ENCODE assay signal across 13 cellular contexts in genomic region chr10:71214641-71215160, GRCh38. TPM values are rescaled to one million over a fixed set of nuclear protein-coding genes. Genes with fewer than 3 reads are reported as not detected.
A peak's percentile ranks its signal among the peaks of the same experiment; 100 is the strongest.
DNase-seq lines count a peak whose midpoint lies in the region; ATAC-seq and TF ChIP-seq lines count a peak whose summit lies in the region.
"Had no signal": no experiment of that assay in that cellular context is flagged by ENCODE, and none has a peak within 500 bp of the region (broad histone marks: within the 10 kb centered on the region; RNA-seq: fewer than 3 reads in every experiment).

No MANE protein-coding gene starts in this region.

- POLR2A ChIA-PET in naive thymus-derived CD4-positive, alpha-beta T cell (lab: Charles Lee): no interaction called here

- H3K9me3 ChIP-seq in heart left ventricle (no peaks in the 10 kb centered on the region), vagina (no peaks in the 10 kb centered on the region)
- no peaks in the 10 kb centered on the region for H3K9me3 ChIP-seq in naive thymus-derived CD4-positive, alpha-beta T cell (ENCODE audit: control insufficient read depth in 2 of 3, low read length in 3 of 3)
- H3K9me3 ChIP-seq: adrenal gland, prostate gland had no signal

- CTCF ChIA-PET in naive thymus-derived CD4-positive, alpha-beta T cell (lab: Charles Lee): no interaction called here

- WGBS in heart left ventricle, 4 donors: 80 to 100% (median 94%) methylated on average over 5 to 6 of the region's 6 CpGs

- H3K36me3 Mint-ChIP-seq in naive thymus-derived CD4-positive, alpha-beta T cell: peaks cover 0 to 5% (median 0%) of the 10 kb centered on the region in 5 donors

- H3K4me1 ChIP-seq in heart left ventricle (peaks cover 0 to 68% (median 50%) of the 10 kb centered on the region in 12 donors), vagina (peaks cover 55% of the 10 kb centered on the region)
- H3K4me1 ChIP-seq in naive thymus-derived CD4-positive, alpha-beta T cell (ENCODE audit: control insufficient read depth in 2 of 2, insufficient read depth in 2 of 2, low read length in 2 of 2): peaks cover 0 to 4% of the 10 kb centered on the region in 2 donors

- H3K4me3 Mint-ChIP-seq in naive thymus-derived CD4-positive, alpha-beta T cell: peak overlapping the region in 6 of 10 donors; percentile 10 to 81 (median 55)

- no peaks in the 10 kb centered on the region for H3K9me3 Mint-ChIP-seq in naive thymus-derived CD4-positive, alpha-beta T cell

- TF ChIP-seq POLR2A in heart left ventricle (IDR thresholded peaks at IDR 0.05) (no peak), vagina (IDR thresholded peaks at IDR 0.05) (no peak)

- peak overlapping the region in 7 of 12 donors; percentile 63 to 98 (median 86) for H3K4me3 ChIP-seq in heart left ventricle
- peak overlapping the region in 58 of 59 donors; percentile 67 to 97 (median 89) for H3K4me3 ChIP-seq in dorsolateral prefrontal cortex
- no peak overlapping the region for H3K4me3 ChIP-seq in naive thymus-derived CD4-positive, alpha-beta T cell (ENCODE audit: low read length)
- H3K4me3 ChIP-seq in vagina: peak overlapping the region; percentile 62 to 77

- ATAC-seq in heart left ventricle (no peak), left cardiac atrium (no peak), GM21447 (IDR thresholded peaks at IDR 0.05; ENCODE audit: unreplicated experiment) (no peak), GM21390 (IDR thresholded peaks at IDR 0.05; ENCODE audit: unreplicated experiment) (no peak)
- ATAC-seq in naive thymus-derived CD4-positive, alpha-beta T cell: no peak

- H3K27me3 Mint-ChIP-seq in naive thymus-derived CD4-positive, alpha-beta T cell: peaks cover 51 to 84% (median 54%) of the 10 kb centered on the region in 5 donors

- H3K27ac ChIP-seq in heart left ventricle (peak overlapping the region in 3 of 12 donors; percentile 24 to 96 (median 80)), dorsolateral prefrontal cortex (peak overlapping the region in 49 of 59 donors; percentile 1 to 96 (median 85)), vagina (peak overlapping the region; percentile 89)
- H3K27ac ChIP-seq in naive thymus-derived CD4-positive, alpha-beta T cell (ENCODE audit: low read depth, low read length): no peak overlapping the region

- no peak overlapping the region for H3K27ac Mint-ChIP-seq in naive thymus-derived CD4-positive, alpha-beta T cell

- no peak for TF ChIP-seq CTCF in heart left ventricle (IDR thresholded peaks at IDR 0.05)
- TF ChIP-seq CTCF in dorsolateral prefrontal cortex (IDR thresholded peaks at IDR 0.05 in 54 of 56, conservative IDR thresholded peaks at IDR 0.05 in 2 of 56; ENCODE audit: low read depth in 1 of 56, partially characterized antibody in 56 of 56): no peak
- TF ChIP-seq CTCF in vagina (IDR thresholded peaks at IDR 0.05): no peak

- no peaks in the 10 kb centered on the region for H3K36me3 ChIP-seq in heart left ventricle
- H3K36me3 ChIP-seq in naive thymus-derived CD4-positive, alpha-beta T cell (ENCODE audit: control insufficient read depth in 2 of 3, insufficient read depth in 3 of 3, low read length in 3 of 3): no peaks in the 10 kb centered on the region
- no peaks in the 10 kb centered on the region for H3K36me3 ChIP-seq in vagina
- H3K36me3 ChIP-seq: adrenal gland, prostate gland had no signal

- peak in 1 of 5 donors; percentile 20 for DNase-seq in heart left ventricle
- no peak for DNase-seq in left cardiac atrium
- no peak for DNase-seq in dorsolateral prefrontal cortex
- no peak for DNase-seq in naive thymus-derived CD4-positive, alpha-beta T cell
- no peak for DNase-seq in vagina (ENCODE audit: extremely low spot score in 2 of 2)
- DNase-seq in cerebellum (ENCODE audit: low spot score): no peak
- DNase-seq: activated CD4-positive, alpha-beta T cell treated with anti-CD3 and anti-CD28 coated beads, Interleukin-2, amount 50 U/mL, for 48 hours; GDM1; NCI-H748 treated with DMSO at 0.1 percent for 48 hours had no signal

- intact Hi-C loops in heart left ventricle (cut with DNase I): loop anchor here in 7 of 10 donors (1.0 to 10.0 kb wide), 9 partner anchors 20 to 312 kb away; no protein-coding TSS in a partner anchor
- intact Hi-C loops in left cardiac atrium (cut with DNase I): loop anchor here (5.0 to 10.0 kb wide), 3 partner anchors 58 to 307 kb away; no protein-coding TSS in a partner anchor
- intact Hi-C loops in dorsolateral prefrontal cortex (cut with DNase I): loop anchor here (5.0 to 10.0 kb wide), 2 partner anchors 68 to 500 kb away; partner anchors contain the start of gene C10orf105 (in 1 of the 2)
- intact Hi-C loops in naive thymus-derived CD4-positive, alpha-beta T cell (cut with micrococcal nuclease): no loop called here
- intact Hi-C loops in vagina (cut with DNase I): loop anchor here (10.0 kb wide), 1 partner anchor 50 kb away; no protein-coding TSS in a partner anchor

- peaks cover 0 to 46% (median 0%) of the 10 kb centered on the region in 9 donors for H3K27me3 ChIP-seq in heart left ventricle
- no peaks in the 10 kb centered on the region for H3K27me3 ChIP-seq in dorsolateral prefrontal cortex
- peaks cover 0 to 15% of the 10 kb centered on the region in 2 donors for H3K27me3 ChIP-seq in naive thymus-derived CD4-positive, alpha-beta T cell (ENCODE audit: control insufficient read depth in 2 of 2, insufficient read depth in 2 of 2, low read length in 2 of 2)
- no peaks in the 10 kb centered on the region for H3K27me3 ChIP-seq in vagina
- H3K27me3 ChIP-seq: adrenal gland had no signal

- H3K4me1 Mint-ChIP-seq in naive thymus-derived CD4-positive, alpha-beta T cell: peaks cover 6 to 27% (median 16%) of the 10 kb centered on the region in 7 donors

RNA-seq across cellular contexts. Expression of gene UNC5B, which starts 2.3 kb away (rescaled TPM):
- total RNA-seq in heart left ventricle (10 to 100 TPM in 6 of 9 donors, 1 to 10 TPM in 3; 6.9 to 22.8 (median 10.9) TPM), left cardiac atrium (10 to 100 TPM; 12.4 to 17.7 TPM), dorsolateral prefrontal cortex (10 to 100 TPM; 12.3 to 77.7 (median 23.7) TPM), vagina (24.3 TPM), cerebellum (10.7 TPM)
- 1 to 10 TPM; 4.8 to 8.7 TPM for polyA plus RNA-seq in heart left ventricle
- under 1 TPM in 2 of 5 experiments, not detected in 3; 0.08 TPM for total RNA-seq in naive thymus-derived CD4-positive, alpha-beta T cell
- polyA plus RNA-seq in naive thymus-derived CD4-positive, alpha-beta T cell: not detected

Comparison
In these comparisons a context has a peak if more than half of its experiments do, and no peak if none do; other contexts are left out.
1. RNA of gene UNC5B, which starts 2.3 kb away (total RNA-seq): 24.3 TPM in vagina (single experiment), 12.3 to 77.7 TPM in dorsolateral prefrontal cortex, 12.4 to 17.7 TPM in left cardiac atrium, 6.9 to 22.8 TPM in heart left ventricle and 10.7 TPM in cerebellum (single experiment); 0.08 TPM in naive thymus-derived CD4-positive, alpha-beta T cell; every median in the first group is over 4 times any median in the second.
2. intact Hi-C loops: an anchor here in heart left ventricle (1.0 to 10.0 kb wide), left cardiac atrium (5.0 to 10.0 kb wide), dorsolateral prefrontal cortex (5.0 to 10.0 kb wide) and vagina (10.0 kb wide); none called in naive thymus-derived CD4-positive, alpha-beta T cell.